Comparison of ENCODE assay signal across 7 cellular contexts in the genomic region with DNA sequence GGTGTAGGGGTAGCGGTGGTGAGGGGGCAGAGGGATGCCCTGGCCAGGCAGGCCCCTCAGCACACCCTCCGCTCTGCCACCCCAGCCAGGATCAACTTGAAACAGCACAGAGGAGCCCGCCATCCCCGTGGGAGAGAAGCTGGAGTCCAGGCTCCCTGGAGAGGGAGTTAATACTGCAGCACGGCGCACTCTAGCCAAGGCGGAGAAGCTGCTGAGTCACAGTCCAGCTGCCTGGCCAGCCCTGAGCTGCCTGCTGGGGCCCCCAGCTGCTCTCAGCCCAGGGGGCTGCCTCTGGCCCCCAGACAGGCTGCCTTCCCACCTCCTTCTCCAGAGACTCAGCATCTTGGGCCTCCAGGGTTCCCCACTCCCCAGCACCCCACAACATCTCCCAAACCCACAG. TPM values are rescaled to one million over a fixed set of nuclear protein-coding genes. Genes with fewer than 3 reads are reported as not detected.
"Had no signal": no experiment of that assay in that cellular context is flagged by ENCODE, and none has a peak within 500 bp of the region (broad histone marks: within the 10 kb centered on the region; RNA-seq: fewer than 3 reads in every experiment).

No MANE protein-coding gene starts in this region.

RNA-seq across cellular contexts. Expression of a gene that starts 36.6 kb away (rescaled TPM):
- total RNA-seq: activated CD4-positive, alpha-beta memory T cell treated with anti-CD3 and anti-CD28 coated beads, Interleukin-2, amount 10 ng/mL, durations not matched to agents 7 days and 5 days; activated CD4-positive, alpha-beta T cell treated with anti-CD3 and anti-CD28 coated beads for 36 hours; activated CD4-positive, alpha-beta T cell treated with anti-CD3 and anti-CD28 coated beads, Interleukin-2, amount 10 ng/mL, durations not matched to agents 7 days and 5 days; activated T-helper 2 cell treated with anti-CD3 and anti-CD28 coated beads, Interferon-gamma antibody, Interleukin-2, Interleukin-4, amounts not matched to agents 10 μg/mL and 5 μg/mL and 100 μg/mL, durations not matched to agents 14 hours and 24 hours and 36 hours; bronchial epithelial cell; T-helper 1 cell treated with Interleukin-12 subunit alpha and Interleukin-12 subunit beta and Interleukin-4 antibody, amounts not matched to agents 30 ng/mL and 1 ng/mL, for 36 hours had no signal
- polyA plus RNA-seq: cardiac muscle cell had no signal
